Comparison of ENCODE assay signal across 23 cellular contexts in genomic region chr9:129220771-129221170, GRCh38. TPM values are rescaled to one million over a fixed set of nuclear protein-coding genes. Genes with fewer than 3 reads are reported as not detected.
DNase-seq lines count a peak whose midpoint lies in the region; ATAC-seq and TF ChIP-seq lines count a peak whose summit lies in the region.
"Had no signal": no experiment of that assay in that cellular context is flagged by ENCODE, and none has a peak within 500 bp of the region (broad histone marks: within the 10 kb centered on the region; RNA-seq: fewer than 3 reads in every experiment).

No MANE protein-coding gene starts in this region.

- TF ChIP-seq POLR2A in gastroesophageal sphincter (IDR thresholded peaks at IDR 0.05): no peak

- H3K23ac ChIP-seq in mesendoderm (ENCODE audit: low read length): no peak overlapping the region

- no peak overlapping the region for H3K18ac ChIP-seq in mesendoderm (ENCODE audit: low read length)

- no TSS peak for BruUV-seq in Calu3 (replicated peaks; lab: Mats Ljungman, UMichigan)

- no peak overlapping the region for H3K27ac ChIP-seq in CD4-positive, CD25-positive, alpha-beta regulatory T cell (ENCODE audit: insufficient read depth, low read length, poor library complexity, severe bottlenecking)
- no peak overlapping the region for H3K27ac ChIP-seq in naive thymus-derived CD4-positive, alpha-beta T cell (ENCODE audit: low read depth, low read length)
- H3K27ac ChIP-seq in gastroesophageal sphincter: no peak overlapping the region
- H3K27ac ChIP-seq in mesendoderm (ENCODE audit: low read depth, low read length): no peak overlapping the region
- H3K27ac ChIP-seq: GM23248, right lobe of liver had no signal

- no peak overlapping the region for H3K4me2 ChIP-seq in mesendoderm (ENCODE audit: low read length)

- H3K27ac Mint-ChIP-seq in CD4-positive, CD25-positive, alpha-beta regulatory T cell: peak overlapping the region in 2 of 3 donors; percentile 35 to 78
- H3K27ac Mint-ChIP-seq in T-helper 17 cell (no peak overlapping the region), Calu3 (ENCODE audit: unreplicated experiment) (no peak overlapping the region)
- H3K27ac Mint-ChIP-seq in naive thymus-derived CD4-positive, alpha-beta T cell: peak overlapping the region in 7 of 9 donors; percentile 14 to 89 (median 55)
- H3K27ac Mint-ChIP-seq: CD14-positive monocyte had no signal

- H3K56ac ChIP-seq in mesendoderm (ENCODE audit: low read length): no peak overlapping the region

- H4K8ac ChIP-seq in mesendoderm (ENCODE audit: low read depth, low read length): no peak overlapping the region

- no peaks in the 10 kb centered on the region for H3K36me3 Mint-ChIP-seq in CD4-positive, CD25-positive, alpha-beta regulatory T cell
- H3K36me3 Mint-ChIP-seq in T-helper 17 cell (ENCODE audit: low read depth): no peaks in the 10 kb centered on the region
- no peaks in the 10 kb centered on the region for H3K36me3 Mint-ChIP-seq in naive thymus-derived CD4-positive, alpha-beta T cell
- H3K36me3 Mint-ChIP-seq in Calu3 (ENCODE audit: insufficient read depth, unreplicated experiment): no peaks in the 10 kb centered on the region
- H3K36me3 Mint-ChIP-seq: activated naive CD4-positive, alpha-beta T cell treated with anti-CD3 and anti-CD28 coated beads, Interleukin-2, amount 50 U/mL, for 72 hours; CD14-positive monocyte had no signal

- DNase-seq in CD4-positive, CD25-positive, alpha-beta regulatory T cell: no peak
- DNase-seq in T-helper 17 cell (no peak), mesendoderm (no peak), SW480 (ENCODE audit: low spot score) (no peak), Calu3 (no peak)
- DNase-seq in naive thymus-derived CD4-positive, alpha-beta T cell: no peak
- DNase-seq: activated CD4-positive, alpha-beta T cell treated with anti-CD3 and anti-CD28 coated beads, Interleukin-2, amount 50 U/mL, for 4 hours; DMS79; effector CD4-positive, alpha-beta T cell; erythroblast; foreskin fibroblast; GM23248; NCI-H1048; NCI-H187; NCI-H226; right lobe of liver; SIG-M5 had no signal

- peaks cover 0 to 28% (median 16%) of the 10 kb centered on the region in 4 donors for H3K4me1 Mint-ChIP-seq in CD4-positive, CD25-positive, alpha-beta regulatory T cell
- H3K4me1 Mint-ChIP-seq in T-helper 17 cell: peaks cover 23% of the 10 kb centered on the region
- peaks cover 20 to 41% (median 30%) of the 10 kb centered on the region in 7 donors for H3K4me1 Mint-ChIP-seq in naive thymus-derived CD4-positive, alpha-beta T cell
- H3K4me1 Mint-ChIP-seq in Calu3 (ENCODE audit: low read depth, unreplicated experiment): peaks cover 9% of the 10 kb centered on the region

- no peaks in the 10 kb centered on the region for H3K79me1 ChIP-seq in mesendoderm (ENCODE audit: low read length)

- 80 to 81% methylated on average over 5 to 6 of the region's 6 CpGs for WGBS in gastroesophageal sphincter (ENCODE audit: low coverage in 1 of 2), 2 donors
- no CpG with 5 or more reads among the region's 6 CpGs for WGBS in mesendoderm (ENCODE audit: extremely low coverage, insufficient coverage, low lambda C conversion rate)

- intact Hi-C loops in naive thymus-derived CD4-positive, alpha-beta T cell (cut with micrococcal nuclease): no loop called here
- intact Hi-C loops in Calu3 (cut with micrococcal nuclease; ENCODE audit: unreplicated experiment): no loop called here

- TF ChIP-seq CTCF in gastroesophageal sphincter (IDR thresholded peaks at IDR 0.05) (no peak), Calu3 (IDR thresholded peaks at IDR 0.05; ENCODE audit: unreplicated experiment) (no peak)

- no peak overlapping the region for H3K4me3 Mint-ChIP-seq in CD4-positive, CD25-positive, alpha-beta regulatory T cell
- H3K4me3 Mint-ChIP-seq in T-helper 17 cell: peak overlapping the region; percentile 49
- H3K4me3 Mint-ChIP-seq in naive thymus-derived CD4-positive, alpha-beta T cell: peak overlapping the region in 3 of 10 donors; percentile 20 to 60 (median 35)
- H3K4me3 Mint-ChIP-seq in Calu3 (ENCODE audit: low read depth, unreplicated experiment): no peak overlapping the region
- H3K4me3 Mint-ChIP-seq: CD14-positive monocyte, nephron had no signal

- H3K4me1 ChIP-seq in CD4-positive, CD25-positive, alpha-beta regulatory T cell (ENCODE audit: control insufficient read depth, insufficient read depth, low read length, poor library complexity, severe bottlenecking): peaks cover 16% of the 10 kb centered on the region
- H3K4me1 ChIP-seq in naive thymus-derived CD4-positive, alpha-beta T cell (ENCODE audit: control insufficient read depth in 2 of 2, insufficient read depth in 2 of 2, low read length in 2 of 2): peaks cover 16 to 23% of the 10 kb centered on the region in 2 donors
- H3K4me1 ChIP-seq in gastroesophageal sphincter: peaks cover 0 to 15% (median 0%) of the 10 kb centered on the region in 3 donors
- H3K4me1 ChIP-seq in mesendoderm (ENCODE audit: control insufficient read depth, low read depth, low read length): no peaks in the 10 kb centered on the region
- H3K4me1 ChIP-seq: right lobe of liver had no signal

- no peaks in the 10 kb centered on the region for H3K9me3 ChIP-seq in CD4-positive, CD25-positive, alpha-beta regulatory T cell (ENCODE audit: control insufficient read depth in 2 of 2, low read length in 2 of 2)
- H3K9me3 ChIP-seq in T-helper 17 cell (ENCODE audit: control insufficient read depth, low read length, poor library complexity, severe bottlenecking): no peaks in the 10 kb centered on the region
- H3K9me3 ChIP-seq in naive thymus-derived CD4-positive, alpha-beta T cell (ENCODE audit: control insufficient read depth in 2 of 3, low read length in 3 of 3): no peaks in the 10 kb centered on the region
- H3K9me3 ChIP-seq in gastroesophageal sphincter: no peaks in the 10 kb centered on the region
- H3K9me3 ChIP-seq: right lobe of liver had no signal

- H2BK120ac ChIP-seq in mesendoderm (ENCODE audit: low read depth, low read length): no peak overlapping the region

- H3K4me3 ChIP-seq in CD4-positive, CD25-positive, alpha-beta regulatory T cell (ENCODE audit: low read depth, low read length): no peak overlapping the region
- no peak overlapping the region for H3K4me3 ChIP-seq in naive thymus-derived CD4-positive, alpha-beta T cell (ENCODE audit: low read length)
- H3K4me3 ChIP-seq in gastroesophageal sphincter (no peak overlapping the region), mesendoderm (ENCODE audit: low read length) (no peak overlapping the region)
- H3K4me3 ChIP-seq: GM23248, right lobe of liver had no signal

- H3K9me3 Mint-ChIP-seq in CD4-positive, CD25-positive, alpha-beta regulatory T cell: peaks cover 0 to 1% (median 0%) of the 10 kb centered on the region in 7 donors
- no peaks in the 10 kb centered on the region for H3K9me3 Mint-ChIP-seq in naive thymus-derived CD4-positive, alpha-beta T cell
- no peaks in the 10 kb centered on the region for H3K9me3 Mint-ChIP-seq in Calu3 (ENCODE audit: low read depth, unreplicated experiment)
- H3K9me3 Mint-ChIP-seq: activated naive CD4-positive, alpha-beta T cell treated with anti-CD3 and anti-CD28 coated beads, Interleukin-2, amount 50 U/mL, for 72 hours; nephron had no signal

- H3K4ac ChIP-seq in mesendoderm (ENCODE audit: low read depth, low read length): no peak overlapping the region

- no peak overlapping the region for H4K5ac ChIP-seq in mesendoderm (ENCODE audit: low read length)

- H3K27me3 ChIP-seq in CD4-positive, CD25-positive, alpha-beta regulatory T cell (ENCODE audit: control insufficient read depth, insufficient read depth, low read length): no peaks in the 10 kb centered on the region
- H3K27me3 ChIP-seq in naive thymus-derived CD4-positive, alpha-beta T cell (ENCODE audit: control insufficient read depth in 2 of 2, insufficient read depth in 2 of 2, low read length in 2 of 2): no peaks in the 10 kb centered on the region
- no peaks in the 10 kb centered on the region for H3K27me3 ChIP-seq in gastroesophageal sphincter
- H3K27me3 ChIP-seq in mesendoderm (ENCODE audit: insufficient read depth, low read length, poor library complexity): no peaks in the 10 kb centered on the region
- H3K27me3 ChIP-seq: right lobe of liver had no signal

- no peak overlapping the region for H3K9ac ChIP-seq in mesendoderm (ENCODE audit: low read length)
- H3K9ac ChIP-seq: GM23248 had no signal

- no peaks in the 10 kb centered on the region for H3K36me3 ChIP-seq in CD4-positive, CD25-positive, alpha-beta regulatory T cell (ENCODE audit: control insufficient read depth, insufficient read depth, low read length)
- no peaks in the 10 kb centered on the region for H3K36me3 ChIP-seq in naive thymus-derived CD4-positive, alpha-beta T cell (ENCODE audit: control insufficient read depth in 2 of 3, insufficient read depth in 3 of 3, low read length in 3 of 3)
- H3K36me3 ChIP-seq in gastroesophageal sphincter (no peaks in the 10 kb centered on the region), mesendoderm (ENCODE audit: control insufficient read depth, insufficient read depth, low read length) (no peaks in the 10 kb centered on the region)
- H3K36me3 ChIP-seq: right lobe of liver had no signal

- no peak overlapping the region for H2BK15ac ChIP-seq in mesendoderm (replicated peaks; ENCODE audit: low read depth)

- no peaks in the 10 kb centered on the region for H3K79me2 ChIP-seq in mesendoderm (ENCODE audit: control insufficient read depth, insufficient read depth, low read length)

- POLR2A ChIA-PET in naive thymus-derived CD4-positive, alpha-beta T cell (lab: Charles Lee): interaction anchor here (0.6 to 2.6 kb wide), 3 partner anchors 16 to 240 kb away, joined by 3 to 10 read pairs (median 4); no protein-coding TSS in a partner anchor

- CTCF ChIA-PET in naive thymus-derived CD4-positive, alpha-beta T cell (lab: Charles Lee): interaction anchor here (1.5 kb wide), 1 partner anchor 15 kb away, joined by 5 read pairs; no protein-coding TSS in a partner anchor
- CTCF ChIA-PET in Calu3 (lab: Charles Lee): no interaction called here

- no peak overlapping the region for H2AK5ac ChIP-seq in mesendoderm (ENCODE audit: low read length)

- TF ChIP-seq EP300 in gastroesophageal sphincter (IDR thresholded peaks at IDR 0.05): no peak

- no peak overlapping the region for H2BK5ac ChIP-seq in mesendoderm (ENCODE audit: low read length)

- ATAC-seq in CD4-positive, CD25-positive, alpha-beta regulatory T cell (ENCODE audit: low read depth in 2 of 2): no peak
- ATAC-seq in GM18517 (IDR thresholded peaks at IDR 0.05; ENCODE audit: unreplicated experiment) (peak; percentile 29), T-helper 17 cell (no peak), gastroesophageal sphincter (no peak)
- peak; percentile 22 for ATAC-seq in naive thymus-derived CD4-positive, alpha-beta T cell
- ATAC-seq: left lobe of liver had no signal

- peaks cover 7% of the 10 kb centered on the region for H3K27me3 Mint-ChIP-seq in CD4-positive, CD25-positive, alpha-beta regulatory T cell
- H3K27me3 Mint-ChIP-seq in T-helper 17 cell (no peaks in the 10 kb centered on the region), Calu3 (ENCODE audit: unreplicated experiment) (no peaks in the 10 kb centered on the region)
- H3K27me3 Mint-ChIP-seq in naive thymus-derived CD4-positive, alpha-beta T cell: no peaks in the 10 kb centered on the region

RNA-seq across cellular contexts. Expression of gene IER5L, which starts 42.7 kb away (rescaled TPM):
- 2.7 TPM for total RNA-seq in CD4-positive, CD25-positive, alpha-beta regulatory T cell
- polyA plus RNA-seq in CD4-positive, CD25-positive, alpha-beta regulatory T cell: not detected
- total RNA-seq in T-helper 17 cell (1 to 10 TPM; 2.4 to 3.1 TPM), gastroesophageal sphincter (10 to 100 TPM in 2 of 4 donors, 1 to 10 TPM in 2; 7.4 to 14.3 (median 10.4) TPM), Calu3 (2022) (53.1 and 60.3 TPM in 2 replicates)
- 1 to 10 TPM; 3.4 to 6.8 (median 3.8) TPM for total RNA-seq in naive thymus-derived CD4-positive, alpha-beta T cell
- polyA plus RNA-seq in naive thymus-derived CD4-positive, alpha-beta T cell: under 1 TPM in 1 of 2 donors, not detected in 1; 0.08 TPM
- 0.93 TPM for polyA plus RNA-seq in mesendoderm (2013, experiment 1 of 2)
- polyA plus RNA-seq in mesendoderm (2013, experiment 2 of 2): 0.76 TPM

Comparison
In these comparisons a context has a peak if more than half of its experiments do, and no peak if none do; other contexts are left out.
1. ATAC-seq: peak in GM18517 (single experiment) and naive thymus-derived CD4-positive, alpha-beta T cell (single experiment); none in CD4-positive, CD25-positive, alpha-beta regulatory T cell (0 of 2), T-helper 17 cell (single experiment) and gastroesophageal sphincter (single experiment).
2. H3K27ac Mint-ChIP-seq: peak in CD4-positive, CD25-positive, alpha-beta regulatory T cell (2 of 3) and naive thymus-derived CD4-positive, alpha-beta T cell (7 of 9); none in T-helper 17 cell (single experiment) and Calu3 (single experiment).